Comparison of ENCODE assay signal across 7 cellular contexts in genomic region chr4:76504613-76505465, GRCh38.
DNase-seq lines count a peak whose midpoint lies in the region; ATAC-seq and TF ChIP-seq lines count a peak whose summit lies in the region.

No MANE protein-coding gene starts in this region.

- H4K8ac ChIP-seq in trophoblast cell (ENCODE audit: low read depth, low read length), result no peak overlapping the region

- H3K9me3 ChIP-seq in RWPE2 (ENCODE audit: severe bottlenecking) (no peaks in the 10 kb centered on the region), trophoblast cell (ENCODE audit: insufficient read depth, low read depth, low read length) (no peaks in the 10 kb centered on the region)

- no CpG with 5 or more reads among the region's 2 CpGs for WGBS in trophoblast cell (ENCODE audit: extremely low coverage, insufficient coverage, insufficient read length)

- H3K4me3 ChIP-seq in RWPE2 (ENCODE audit: severe bottlenecking) (no peak overlapping the region), trophoblast cell (ENCODE audit: low read depth, low read length) (no peak overlapping the region)

- no peak overlapping the region for H3K23ac ChIP-seq in trophoblast cell (ENCODE audit: low read length)

- H3K18ac ChIP-seq in trophoblast cell (ENCODE audit: low read length), result no peak overlapping the region

- H2BK12ac ChIP-seq in trophoblast cell (ENCODE audit: low read length), result no peak overlapping the region

- no peak overlapping the region for H3K4me2 ChIP-seq in trophoblast cell (ENCODE audit: low read length)

- no peak overlapping the region for H3K9ac ChIP-seq in trophoblast cell (ENCODE audit: low read length)

- no peak overlapping the region for H2AFZ ChIP-seq in trophoblast cell (ENCODE audit: insufficient read depth, low read length, poor library complexity)

- H3K14ac ChIP-seq in trophoblast cell (ENCODE audit: low read length), result no peak overlapping the region

- H3K4me1 ChIP-seq in RWPE2 (ENCODE audit: insufficient read depth, poor library complexity, severe bottlenecking) (no peaks in the 10 kb centered on the region), trophoblast cell (ENCODE audit: control insufficient read depth in 1 of 2, insufficient read depth in 2 of 2, low read length in 2 of 2) (no peaks in the 10 kb centered on the region)

- no peaks in the 10 kb centered on the region for H3K36me3 ChIP-seq in RWPE2 (ENCODE audit: low read depth)
- no peaks in the 10 kb centered on the region for H3K36me3 ChIP-seq in trophoblast cell (ENCODE audit: control insufficient read depth in 1 of 2, insufficient read depth in 2 of 2, low read length in 2 of 2)

- H3K27ac ChIP-seq in RWPE2 (ENCODE audit: poor library complexity, severe bottlenecking), result no peak overlapping the region
- H3K27ac ChIP-seq in trophoblast cell (ENCODE audit: low read depth, low read length), result no peak overlapping the region

- no peak overlapping the region for H2BK120ac ChIP-seq in trophoblast cell (ENCODE audit: insufficient read depth, low read length, poor library complexity)

- H4K91ac ChIP-seq in trophoblast cell (ENCODE audit: low read depth, low read length), result no peak overlapping the region

- TF ChIP-seq CTCF in RWPE2 (IDR thresholded peaks at IDR 0.05; ENCODE audit: poor library complexity, severe bottlenecking), result peak; percentile 86

- H3K27me3 ChIP-seq in RWPE2 (ENCODE audit: insufficient read depth, poor library complexity, severe bottlenecking) (no peaks in the 10 kb centered on the region), trophoblast cell (ENCODE audit: insufficient read depth, low read length) (no peaks in the 10 kb centered on the region)

- no peak overlapping the region for H2AK5ac ChIP-seq in trophoblast cell (ENCODE audit: low read length)

- no peak overlapping the region for H4K12ac ChIP-seq in trophoblast cell (ENCODE audit: low read depth, low read length)

- peaks cover 3% of the 10 kb centered on the region for H3K79me1 ChIP-seq in trophoblast cell (ENCODE audit: low read length)

- H2BK5ac ChIP-seq in trophoblast cell (ENCODE audit: low read depth, low read length, poor library complexity), result no peak overlapping the region

- H3K79me2 ChIP-seq in trophoblast cell (ENCODE audit: control insufficient read depth, insufficient read depth, low read length, poor library complexity), result peaks cover 2% of the 10 kb centered on the region

- ATAC-seq in RWPE2 (ENCODE audit: low read depth) (peak; percentile 41; the same call in 1 of the 3 replicates), GM19351 (IDR thresholded peaks at IDR 0.05; ENCODE audit: unreplicated experiment) (no peak), HG02623 (IDR thresholded peaks at IDR 0.05; ENCODE audit: unreplicated experiment) (no peak)

- peak; percentile 21 for DNase-seq in ELF-1 (ENCODE audit: low read depth, low spot score)
- DNase-seq in HT-29 (ENCODE audit: low spot score), result peak; percentile 83
- no peak for DNase-seq in RWPE2 (ENCODE audit: low spot score)
- DNase-seq in fibroblast of gingiva (ENCODE audit: low read depth), result peak; percentile 40
- peak; percentile 14 to 72 for DNase-seq in trophoblast cell

- no peak overlapping the region for H3K4ac ChIP-seq in trophoblast cell (ENCODE audit: low read depth, low read length)
